ENCODE assay signal across 17 cellular contexts in the genomic region with DNA sequence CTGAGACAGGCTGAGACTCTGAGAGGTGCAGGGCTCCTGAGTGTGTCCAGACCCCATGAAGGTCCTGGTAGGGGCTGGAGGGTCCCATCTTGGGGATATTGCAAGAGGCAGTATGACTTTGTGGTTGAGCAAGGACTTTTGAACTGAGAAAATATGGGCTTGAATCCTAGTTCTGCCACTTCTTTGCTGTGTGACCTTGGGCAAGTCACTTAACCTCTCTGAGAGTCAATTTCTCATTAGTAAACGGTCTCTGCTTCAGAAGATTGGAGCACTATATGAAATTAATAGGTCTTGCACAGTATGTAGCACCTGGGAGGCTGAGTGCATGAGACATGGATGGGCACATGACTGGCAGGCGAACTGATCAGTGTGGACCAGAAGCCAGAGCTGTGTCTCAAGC. TPM values are rescaled to one million over a fixed set of nuclear protein-coding genes. Genes with fewer than 3 reads are reported as not detected.
A peak's percentile ranks its signal among the peaks of the same experiment; 100 is the strongest.
DNase-seq lines count a peak whose midpoint lies in the region; ATAC-seq and TF ChIP-seq lines count a peak whose summit lies in the region.
"Had no signal": no experiment of that assay in that cellular context is flagged by ENCODE, and none has a peak within 500 bp of the region (broad histone marks: within the 10 kb centered on the region; RNA-seq: fewer than 3 reads in every experiment).

No MANE protein-coding gene starts in this region.

- H3K27ac ChIP-seq in substantia nigra (ENCODE audit: low read depth, low read length, poor library complexity, severe bottlenecking): peak overlapping the region; percentile 100

- no peak for TF ChIP-seq CTCF in chondrocyte (IDR thresholded peaks at IDR 0.05)

- ATAC-seq in esophagus mucosa (no peak), HG03520 (IDR thresholded peaks at IDR 0.05; ENCODE audit: unreplicated experiment) (no peak)

- H3K27ac Mint-ChIP-seq in IgD-negative memory B cell (peak overlapping the region in 2 of 3 donors; percentile 64 to 87), chondrocyte (ENCODE audit: unreplicated experiment) (no peak overlapping the region)
- H3K27ac Mint-ChIP-seq: H9 had no signal

- H3K27me3 Mint-ChIP-seq in IgD-negative memory B cell (no peaks in the 10 kb centered on the region), chondrocyte (ENCODE audit: low read depth) (no peaks in the 10 kb centered on the region)
- H3K27me3 Mint-ChIP-seq: CD8-positive, alpha-beta memory T cell had no signal

- no peaks in the 10 kb centered on the region for H3K9me3 Mint-ChIP-seq in IgD-negative memory B cell
- no peaks in the 10 kb centered on the region for H3K9me3 Mint-ChIP-seq in chondrocyte (ENCODE audit: low read depth)
- H3K9me3 Mint-ChIP-seq: CD8-positive, alpha-beta memory T cell; H9 had no signal

- DNase-seq in chondrocyte (ENCODE audit: low spot score) (peak; percentile 15), medulla oblongata (ENCODE audit: extremely low spot score) (peak; percentile 21), substantia nigra (lab: John Stamatoyannopoulos, UW) (no peak), SW480 (ENCODE audit: low spot score) (no peak)
- DNase-seq: GF-D8, H9, IMR-90, NCI-H1436 treated with DMSO at 0.1 percent for 48 hours, NCI-H2081, NCI-H524, SHP77 treated with DMSO at 0.1 percent for 48 hours had no signal

- H3K36me3 Mint-ChIP-seq in IgD-negative memory B cell (peaks cover 4% of the 10 kb centered on the region), chondrocyte (ENCODE audit: low read depth) (peaks cover 6% of the 10 kb centered on the region)

- no peak overlapping the region for H3K4me3 Mint-ChIP-seq in IgD-negative memory B cell
- H3K4me3 Mint-ChIP-seq in chondrocyte (ENCODE audit: unreplicated experiment): no peak overlapping the region
- H3K4me3 Mint-ChIP-seq: CD8-positive, alpha-beta memory T cell; H9 had no signal

- H3K4me1 Mint-ChIP-seq in IgD-negative memory B cell (peaks cover 20 to 22% (median 22%) of the 10 kb centered on the region in 3 donors), chondrocyte (ENCODE audit: low read depth) (peaks cover 24% of the 10 kb centered on the region)

RNA-seq across cellular contexts. Expression of gene TFEB, which starts 42.7 kb away (rescaled TPM):
- 196 TPM for polyA plus RNA-seq in IgD-negative memory B cell
- 10.7 to 12.4 TPM (median 11.6 TPM) in 3 replicates for total RNA-seq in chondrocyte
- total RNA-seq in esophagus mucosa: 10.9 TPM

RNA-seq across cellular contexts. Expression of gene PGC, which starts 54.5 kb away (rescaled TPM):
- polyA plus RNA-seq in IgD-negative memory B cell: not detected
- total RNA-seq in chondrocyte: not detected in 3 replicates
- not detected for total RNA-seq in esophagus mucosa
- total RNA-seq: CD8-positive, alpha-beta memory T cell; H9; IMR-90 had no signal
- polyA plus RNA-seq: AG04450; BJ; CD8-positive, alpha-beta memory T cell; IMR-90 had no signal

RNA-seq across cellular contexts. Expression of gene MDFI, which starts 54.5 kb away (rescaled TPM):
- polyA plus RNA-seq in IgD-negative memory B cell: not detected
- total RNA-seq in chondrocyte (31.8 to 62.6 TPM (median 33.7 TPM) in 3 replicates), esophagus mucosa (47.1 TPM)
- total RNA-seq: CD8-positive, alpha-beta memory T cell had no signal
- polyA plus RNA-seq: BJ; CD8-positive, alpha-beta memory T cell had no signal

Comparison
In these comparisons a context has a peak if more than half of its experiments do, and no peak if none do; other contexts are left out.
1. DNase-seq: peak in chondrocyte (single experiment) and medulla oblongata (single experiment); none in substantia nigra (0 of 49) and SW480 (single experiment).